1 cellular context compared by ENCODE assay signal in the genomic region with DNA sequence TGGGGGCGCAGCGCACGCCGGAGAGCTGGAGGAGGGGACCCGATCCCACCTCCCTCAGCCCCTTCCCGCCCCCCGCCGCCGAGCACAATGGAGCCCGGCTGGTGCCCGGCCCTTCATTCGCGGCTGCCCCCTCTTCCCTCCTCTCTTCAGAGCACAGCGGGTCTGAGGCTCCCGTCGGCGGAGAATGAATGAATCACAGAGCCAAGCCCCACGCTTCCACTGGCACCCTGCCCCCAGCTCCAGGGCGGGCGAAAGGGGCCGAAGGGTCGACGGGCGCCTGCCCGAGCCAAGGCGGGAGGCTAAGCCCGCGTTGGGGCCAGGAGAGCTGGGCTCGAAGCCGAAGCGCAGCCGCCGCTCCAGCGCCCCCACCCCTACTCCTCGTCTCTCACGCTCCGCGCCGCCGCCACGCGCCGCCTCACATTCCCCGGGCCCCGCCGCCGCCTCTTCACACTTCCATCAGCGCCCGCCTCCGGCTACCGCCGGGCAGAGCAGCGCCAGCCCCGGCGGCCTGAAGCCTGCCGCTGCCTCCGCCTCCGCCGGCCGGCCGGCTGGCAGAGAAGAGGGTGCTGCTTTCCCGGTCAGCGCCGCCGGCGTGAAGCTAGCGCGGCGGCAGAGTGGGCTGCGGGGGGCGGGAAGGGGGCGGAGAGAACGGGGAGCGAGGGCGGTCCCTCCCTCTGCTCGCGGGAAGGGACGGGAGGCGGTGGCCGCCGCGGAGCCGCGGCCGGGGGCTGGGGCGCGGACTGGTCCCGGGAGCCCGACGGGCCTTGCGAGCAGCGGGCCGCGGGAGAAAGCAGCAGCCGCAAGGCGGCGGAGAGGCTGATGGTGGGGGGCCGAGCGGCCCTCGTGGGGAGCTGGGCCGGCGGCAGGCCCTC.
TF ChIP-seq lines count a peak whose summit lies in the region.

A gene with protein sequence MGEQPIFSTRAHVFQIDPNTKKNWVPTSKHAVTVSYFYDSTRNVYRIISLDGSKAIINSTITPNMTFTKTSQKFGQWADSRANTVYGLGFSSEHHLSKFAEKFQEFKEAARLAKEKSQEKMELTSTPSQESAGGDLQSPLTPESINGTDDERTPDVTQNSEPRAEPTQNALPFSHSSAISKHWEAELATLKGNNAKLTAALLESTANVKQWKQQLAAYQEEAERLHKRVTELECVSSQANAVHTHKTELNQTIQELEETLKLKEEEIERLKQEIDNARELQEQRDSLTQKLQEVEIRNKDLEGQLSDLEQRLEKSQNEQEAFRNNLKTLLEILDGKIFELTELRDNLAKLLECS (minus strand): TSS at position 616 of the 872 bp plus-strand sequence. CDS start 1,360 bp downstream, outside the sequence.

TF ChIP-seq in HepG2, 621 proteins besides CTCF, POLR2A, EP300 and RAD21 (continued from another document and continues in another):
- TF ChIP-seq, protein P1, sequence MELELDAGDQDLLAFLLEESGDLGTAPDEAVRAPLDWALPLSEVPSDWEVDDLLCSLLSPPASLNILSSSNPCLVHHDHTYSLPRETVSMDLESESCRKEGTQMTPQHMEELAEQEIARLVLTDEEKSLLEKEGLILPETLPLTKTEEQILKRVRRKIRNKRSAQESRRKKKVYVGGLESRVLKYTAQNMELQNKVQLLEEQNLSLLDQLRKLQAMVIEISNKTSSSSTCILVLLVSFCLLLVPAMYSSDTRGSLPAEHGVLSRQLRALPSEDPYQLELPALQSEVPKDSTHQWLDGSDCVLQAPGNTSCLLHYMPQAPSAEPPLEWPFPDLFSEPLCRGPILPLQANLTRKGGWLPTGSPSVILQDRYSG (CRISPR knock-in tag; IDR thresholded peaks at IDR 0.05) = 0 out of 2 replicates have a peak, but pooled peaks have one; percentile 74
- TF ChIP-seq, protein P2, sequence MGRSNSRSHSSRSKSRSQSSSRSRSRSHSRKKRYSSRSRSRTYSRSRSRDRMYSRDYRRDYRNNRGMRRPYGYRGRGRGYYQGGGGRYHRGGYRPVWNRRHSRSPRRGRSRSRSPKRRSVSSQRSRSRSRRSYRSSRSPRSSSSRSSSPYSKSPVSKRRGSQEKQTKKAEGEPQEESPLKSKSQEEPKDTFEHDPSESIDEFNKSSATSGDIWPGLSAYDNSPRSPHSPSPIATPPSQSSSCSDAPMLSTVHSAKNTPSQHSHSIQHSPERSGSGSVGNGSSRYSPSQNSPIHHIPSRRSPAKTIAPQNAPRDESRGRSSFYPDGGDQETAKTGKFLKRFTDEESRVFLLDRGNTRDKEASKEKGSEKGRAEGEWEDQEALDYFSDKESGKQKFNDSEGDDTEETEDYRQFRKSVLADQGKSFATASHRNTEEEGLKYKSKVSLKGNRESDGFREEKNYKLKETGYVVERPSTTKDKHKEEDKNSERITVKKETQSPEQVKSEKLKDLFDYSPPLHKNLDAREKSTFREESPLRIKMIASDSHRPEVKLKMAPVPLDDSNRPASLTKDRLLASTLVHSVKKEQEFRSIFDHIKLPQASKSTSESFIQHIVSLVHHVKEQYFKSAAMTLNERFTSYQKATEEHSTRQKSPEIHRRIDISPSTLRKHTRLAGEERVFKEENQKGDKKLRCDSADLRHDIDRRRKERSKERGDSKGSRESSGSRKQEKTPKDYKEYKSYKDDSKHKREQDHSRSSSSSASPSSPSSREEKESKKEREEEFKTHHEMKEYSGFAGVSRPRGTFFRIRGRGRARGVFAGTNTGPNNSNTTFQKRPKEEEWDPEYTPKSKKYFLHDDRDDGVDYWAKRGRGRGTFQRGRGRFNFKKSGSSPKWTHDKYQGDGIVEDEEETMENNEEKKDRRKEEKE (IDR thresholded peaks at IDR 0.05) = no peak
- TF ChIP-seq SIX1 (CRISPR knock-in tag; IDR thresholded peaks at IDR 0.05; ENCODE audit: borderline replicate concordance) (no peak), ZNF160 (CRISPR knock-in tag; IDR thresholded peaks at IDR 0.05) (no peak), MEIS2 (CRISPR knock-in tag; IDR thresholded peaks at IDR 0.05) (peak; percentile 57; the same call in 1 of the 2 replicates), ZNF138 (CRISPR knock-in tag; IDR thresholded peaks at IDR 0.05; ENCODE audit: low read depth) (0 out of 2 replicates have a peak, but pooled peaks have one; percentile 34), GZF1 (CRISPR knock-in tag; IDR thresholded peaks at IDR 0.05) (no peak), ELF4 (CRISPR knock-in tag; IDR thresholded peaks at IDR 0.05; ENCODE audit: borderline replicate concordance) (no peak; the same call in 1 of the 2 replicates), ZFAT (CRISPR knock-in tag; conservative IDR thresholded peaks at IDR 0.05) (peak; percentile 67; the same call in 1 of the 2 replicates), ZSCAN25 (CRISPR knock-in tag; IDR thresholded peaks at IDR 0.05) (peak; percentile 76; the same call in 1 of the 2 replicates), ZNF44 (CRISPR knock-in tag; IDR thresholded peaks at IDR 0.05) (no peak), GLI4 (CRISPR knock-in tag; IDR thresholded peaks at IDR 0.05; ENCODE audit: borderline replicate concordance) (peak; percentile 89; the same call in 1 of the 2 replicates), NR2F2 (IDR thresholded peaks at IDR 0.05; ENCODE audit: borderline replicate concordance, low read depth) (no peak; the same call in 1 of the 2 replicates), ZNF605 (CRISPR knock-in tag; IDR thresholded peaks at IDR 0.05) (no peak), ZNF430 (CRISPR knock-in tag; IDR thresholded peaks at IDR 0.05) (no peak; the same call in 1 of the 2 replicates), ZNF839 (CRISPR knock-in tag; IDR thresholded peaks at IDR 0.05; ENCODE audit: borderline replicate concordance) (no peak), RORA (CRISPR knock-in tag; IDR thresholded peaks at IDR 0.05) (no peak), ZFP1 (CRISPR knock-in tag; IDR thresholded peaks at IDR 0.05) (no peak), ZNF724P (CRISPR knock-in tag; IDR thresholded peaks at IDR 0.05; ENCODE audit: borderline replicate concordance) (no peak), NFIB (CRISPR knock-in tag; IDR thresholded peaks at IDR 0.05; ENCODE audit: borderline replicate concordance) (no peak)
- TF ChIP-seq, protein P3, sequence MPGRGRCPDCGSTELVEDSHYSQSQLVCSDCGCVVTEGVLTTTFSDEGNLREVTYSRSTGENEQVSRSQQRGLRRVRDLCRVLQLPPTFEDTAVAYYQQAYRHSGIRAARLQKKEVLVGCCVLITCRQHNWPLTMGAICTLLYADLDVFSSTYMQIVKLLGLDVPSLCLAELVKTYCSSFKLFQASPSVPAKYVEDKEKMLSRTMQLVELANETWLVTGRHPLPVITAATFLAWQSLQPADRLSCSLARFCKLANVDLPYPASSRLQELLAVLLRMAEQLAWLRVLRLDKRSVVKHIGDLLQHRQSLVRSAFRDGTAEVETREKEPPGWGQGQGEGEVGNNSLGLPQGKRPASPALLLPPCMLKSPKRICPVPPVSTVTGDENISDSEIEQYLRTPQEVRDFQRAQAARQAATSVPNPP (CRISPR knock-in tag; IDR thresholded peaks at IDR 0.05) = peak; percentile 90
- TF ChIP-seq, protein P4, sequence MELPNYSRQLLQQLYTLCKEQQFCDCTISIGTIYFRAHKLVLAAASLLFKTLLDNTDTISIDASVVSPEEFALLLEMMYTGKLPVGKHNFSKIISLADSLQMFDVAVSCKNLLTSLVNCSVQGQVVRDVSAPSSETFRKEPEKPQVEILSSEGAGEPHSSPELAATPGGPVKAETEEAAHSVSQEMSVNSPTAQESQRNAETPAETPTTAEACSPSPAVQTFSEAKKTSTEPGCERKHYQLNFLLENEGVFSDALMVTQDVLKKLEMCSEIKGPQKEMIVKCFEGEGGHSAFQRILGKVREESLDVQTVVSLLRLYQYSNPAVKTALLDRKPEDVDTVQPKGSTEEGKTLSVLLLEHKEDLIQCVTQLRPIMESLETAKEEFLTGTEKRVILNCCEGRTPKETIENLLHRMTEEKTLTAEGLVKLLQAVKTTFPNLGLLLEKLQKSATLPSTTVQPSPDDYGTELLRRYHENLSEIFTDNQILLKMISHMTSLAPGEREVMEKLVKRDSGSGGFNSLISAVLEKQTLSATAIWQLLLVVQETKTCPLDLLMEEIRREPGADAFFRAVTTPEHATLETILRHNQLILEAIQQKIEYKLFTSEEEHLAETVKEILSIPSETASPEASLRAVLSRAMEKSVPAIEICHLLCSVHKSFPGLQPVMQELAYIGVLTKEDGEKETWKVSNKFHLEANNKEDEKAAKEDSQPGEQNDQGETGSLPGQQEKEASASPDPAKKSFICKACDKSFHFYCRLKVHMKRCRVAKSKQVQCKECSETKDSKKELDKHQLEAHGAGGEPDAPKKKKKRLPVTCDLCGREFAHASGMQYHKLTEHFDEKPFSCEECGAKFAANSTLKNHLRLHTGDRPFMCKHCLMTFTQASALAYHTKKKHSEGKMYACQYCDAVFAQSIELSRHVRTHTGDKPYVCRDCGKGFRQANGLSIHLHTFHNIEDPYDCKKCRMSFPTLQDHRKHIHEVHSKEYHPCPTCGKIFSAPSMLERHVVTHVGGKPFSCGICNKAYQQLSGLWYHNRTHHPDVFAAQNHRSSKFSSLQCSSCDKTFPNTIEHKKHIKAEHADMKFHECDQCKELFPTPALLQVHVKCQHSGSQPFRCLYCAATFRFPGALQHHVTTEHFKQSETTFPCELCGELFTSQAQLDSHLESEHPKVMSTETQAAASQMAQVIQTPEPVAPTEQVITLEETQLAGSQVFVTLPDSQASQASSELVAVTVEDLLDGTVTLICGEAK (IDR thresholded peaks at IDR 0.05) = no peak
- TF ChIP-seq, protein P4 (CRISPR knock-in tag; IDR thresholded peaks at IDR 0.05) = peak; percentile 43; the same call in 1 of the 2 replicates
- TF ChIP-seq, protein P5, sequence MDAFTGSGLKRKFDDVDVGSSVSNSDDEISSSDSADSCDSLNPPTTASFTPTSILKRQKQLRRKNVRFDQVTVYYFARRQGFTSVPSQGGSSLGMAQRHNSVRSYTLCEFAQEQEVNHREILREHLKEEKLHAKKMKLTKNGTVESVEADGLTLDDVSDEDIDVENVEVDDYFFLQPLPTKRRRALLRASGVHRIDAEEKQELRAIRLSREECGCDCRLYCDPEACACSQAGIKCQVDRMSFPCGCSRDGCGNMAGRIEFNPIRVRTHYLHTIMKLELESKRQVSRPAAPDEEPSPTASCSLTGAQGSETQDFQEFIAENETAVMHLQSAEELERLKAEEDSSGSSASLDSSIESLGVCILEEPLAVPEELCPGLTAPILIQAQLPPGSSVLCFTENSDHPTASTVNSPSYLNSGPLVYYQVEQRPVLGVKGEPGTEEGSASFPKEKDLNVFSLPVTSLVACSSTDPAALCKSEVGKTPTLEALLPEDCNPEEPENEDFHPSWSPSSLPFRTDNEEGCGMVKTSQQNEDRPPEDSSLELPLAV (CRISPR knock-in tag; conservative IDR thresholded peaks at IDR 0.05; ENCODE audit: low read depth) = 0 out of 2 replicates have a peak, but pooled peaks have one; percentile 36
- TF ChIP-seq, protein P6, sequence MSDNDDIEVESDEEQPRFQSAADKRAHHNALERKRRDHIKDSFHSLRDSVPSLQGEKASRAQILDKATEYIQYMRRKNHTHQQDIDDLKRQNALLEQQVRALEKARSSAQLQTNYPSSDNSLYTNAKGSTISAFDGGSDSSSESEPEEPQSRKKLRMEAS (IDR thresholded peaks at IDR 0.05) = peak; percentile 87
- TF ChIP-seq, protein P7, sequence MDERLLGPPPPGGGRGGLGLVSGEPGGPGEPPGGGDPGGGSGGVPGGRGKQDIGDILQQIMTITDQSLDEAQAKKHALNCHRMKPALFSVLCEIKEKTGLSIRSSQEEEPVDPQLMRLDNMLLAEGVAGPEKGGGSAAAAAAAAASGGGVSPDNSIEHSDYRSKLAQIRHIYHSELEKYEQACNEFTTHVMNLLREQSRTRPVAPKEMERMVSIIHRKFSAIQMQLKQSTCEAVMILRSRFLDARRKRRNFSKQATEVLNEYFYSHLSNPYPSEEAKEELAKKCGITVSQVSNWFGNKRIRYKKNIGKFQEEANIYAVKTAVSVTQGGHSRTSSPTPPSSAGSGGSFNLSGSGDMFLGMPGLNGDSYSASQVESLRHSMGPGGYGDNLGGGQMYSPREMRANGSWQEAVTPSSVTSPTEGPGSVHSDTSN (CRISPR knock-in tag; IDR thresholded peaks at IDR 0.05) = no peak
- TF ChIP-seq, protein P8, sequence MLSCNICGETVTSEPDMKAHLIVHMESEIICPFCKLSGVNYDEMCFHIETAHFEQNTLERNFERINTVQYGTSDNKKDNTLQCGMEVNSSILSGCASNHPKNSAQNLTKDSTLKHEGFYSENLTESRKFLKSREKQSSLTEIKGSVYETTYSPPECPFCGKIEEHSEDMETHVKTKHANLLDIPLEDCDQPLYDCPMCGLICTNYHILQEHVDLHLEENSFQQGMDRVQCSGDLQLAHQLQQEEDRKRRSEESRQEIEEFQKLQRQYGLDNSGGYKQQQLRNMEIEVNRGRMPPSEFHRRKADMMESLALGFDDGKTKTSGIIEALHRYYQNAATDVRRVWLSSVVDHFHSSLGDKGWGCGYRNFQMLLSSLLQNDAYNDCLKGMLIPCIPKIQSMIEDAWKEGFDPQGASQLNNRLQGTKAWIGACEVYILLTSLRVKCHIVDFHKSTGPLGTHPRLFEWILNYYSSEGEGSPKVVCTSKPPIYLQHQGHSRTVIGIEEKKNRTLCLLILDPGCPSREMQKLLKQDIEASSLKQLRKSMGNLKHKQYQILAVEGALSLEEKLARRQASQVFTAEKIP (CRISPR knock-in tag; IDR thresholded peaks at IDR 0.05; ENCODE audit: borderline replicate concordance) = no peak
- TF ChIP-seq, protein P9, sequence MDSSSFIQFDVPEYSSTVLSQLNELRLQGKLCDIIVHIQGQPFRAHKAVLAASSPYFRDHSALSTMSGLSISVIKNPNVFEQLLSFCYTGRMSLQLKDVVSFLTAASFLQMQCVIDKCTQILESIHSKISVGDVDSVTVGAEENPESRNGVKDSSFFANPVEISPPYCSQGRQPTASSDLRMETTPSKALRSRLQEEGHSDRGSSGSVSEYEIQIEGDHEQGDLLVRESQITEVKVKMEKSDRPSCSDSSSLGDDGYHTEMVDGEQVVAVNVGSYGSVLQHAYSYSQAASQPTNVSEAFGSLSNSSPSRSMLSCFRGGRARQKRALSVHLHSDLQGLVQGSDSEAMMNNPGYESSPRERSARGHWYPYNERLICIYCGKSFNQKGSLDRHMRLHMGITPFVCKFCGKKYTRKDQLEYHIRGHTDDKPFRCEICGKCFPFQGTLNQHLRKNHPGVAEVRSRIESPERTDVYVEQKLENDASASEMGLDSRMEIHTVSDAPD (CRISPR knock-in tag; IDR thresholded peaks at IDR 0.05) = no peak; the same call in 1 of the 2 replicates
